Comparison of ENCODE assay signal across 8 cellular contexts in the genomic region with DNA sequence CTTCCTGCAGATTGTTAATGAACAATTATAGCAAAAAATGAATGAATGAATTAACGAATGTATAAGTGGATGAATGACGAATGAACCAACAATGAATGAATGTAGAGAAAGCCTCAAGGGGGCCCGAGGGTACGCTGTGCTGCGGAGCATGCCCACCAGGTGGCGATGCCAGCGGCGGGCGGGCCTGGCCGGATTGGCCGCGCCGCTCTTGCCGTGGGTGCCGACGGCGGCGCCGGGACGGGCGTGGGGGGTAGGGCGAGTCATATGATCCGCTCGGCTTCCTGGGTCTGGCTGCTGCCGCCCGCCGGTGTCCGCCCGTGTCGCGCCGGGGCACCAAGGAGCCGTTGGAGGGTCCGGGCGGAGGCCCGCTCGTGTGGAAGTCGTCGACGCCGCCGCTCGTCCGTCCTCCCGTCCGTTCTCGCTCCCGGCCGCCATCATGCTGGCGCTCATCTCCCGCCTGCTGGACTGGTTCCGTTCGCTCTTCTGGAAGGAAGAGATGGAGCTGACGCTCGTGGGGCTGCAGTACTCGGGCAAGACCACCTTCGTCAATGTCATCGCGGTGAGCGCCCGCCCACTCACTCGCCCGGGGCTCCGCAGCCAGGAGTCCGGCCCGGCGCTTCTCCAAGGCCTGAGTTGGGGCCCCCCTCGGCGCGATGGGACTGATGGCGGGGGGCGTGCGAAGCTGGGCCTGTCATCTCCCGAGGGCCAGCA. TPM values are rescaled to one million over a fixed set of nuclear protein-coding genes. Genes with fewer than 3 reads are reported as not detected.
DNase-seq lines count a peak whose midpoint lies in the region; ATAC-seq and TF ChIP-seq lines count a peak whose summit lies in the region.

A gene (plus strand): TSS at position 263 of the 711 bp plus-strand sequence. CDS start 174 bp downstream, at position 437.

- peak within 1 kb of the TSS; percentile 100 for H3K4me3 ChIP-seq in colonic mucosa

- in situ Hi-C loops in GM18951 (cut with MboI; ENCODE audit: low sequenced_read_pairs, unreplicated experiment): no loop called here

- ATAC-seq in HG03175 (IDR thresholded peaks at IDR 0.05; ENCODE audit: unreplicated experiment): peak; percentile 94
- peak; percentile 99 for ATAC-seq in left colon

- intact Hi-C loops in colonic mucosa (cut with DNase I): loop anchor here (5.0 kb wide), 1 partner anchor 65 kb away; a partner anchor contains a TSS
- intact Hi-C loops in left colon (cut with DNase I, micrococcal nuclease): no loop called here

- no peaks in the 10 kb centered on the region for H3K27me3 ChIP-seq in colonic mucosa

- peak within 1 kb of the TSS; percentile 90 for H3K27ac ChIP-seq in colonic mucosa

- peak; percentile 90 for TF ChIP-seq POLR2A in GM18951 (IDR thresholded peaks at IDR 0.05; ENCODE audit: extremely low read depth, insufficient read depth, insufficient read length)

- no peaks in the 10 kb centered on the region for H3K9me3 ChIP-seq in colonic mucosa

- peak; percentile 90 for DNase-seq in Ammon's horn (ENCODE audit: low spot score)
- peak; percentile 56 to 78 for DNase-seq in NCI-H524 (lab: John Stamatoyannopoulos, UW)
- DNase-seq in activated CD4-positive, alpha-beta T cell treated with anti-CD3 and anti-CD28 coated beads for 48 hours: peak; percentile 96
- DNase-seq in colonic mucosa: peak; percentile 91
- DNase-seq in left colon: peak; percentile 88 to 92
- DNase-seq in stimulated activated CD4-positive, alpha-beta T cell treated with anti-CD3 and anti-CD28 coated beads, Interleukin-1b, Interleukin-23, amount 100 ng/mL, for 4 hours (ENCODE audit: low read depth in 2 of 2): peak; percentile 89 to 91

- TF ChIP-seq CTCF in colonic mucosa (IDR thresholded peaks at IDR 0.05): peak; percentile 94

- H3K9ac ChIP-seq in colonic mucosa (ENCODE audit: low read depth in 2 of 2, low read length in 2 of 2): peak within 1 kb of the TSS; percentile 93 to 98

- no peaks in the 10 kb centered on the region for H3K36me3 ChIP-seq in colonic mucosa

- H3K4me1 ChIP-seq in colonic mucosa: peaks cover 8% of the 10 kb centered on the region

RNA-seq across cellular contexts. Expression of the gene that starts here (rescaled TPM):
- 10 to 100 TPM; 40.8 to 51.4 TPM for total RNA-seq in colonic mucosa
- total RNA-seq in left colon: 10 to 100 TPM; 41.0 to 51.8 TPM

Comparison
In these comparisons a context has a peak if more than half of its experiments do, and no peak if none do; other contexts are left out.
1. Peak in every context shown above with its lines: DNase-seq, ATAC-seq, H3K4me3 ChIP-seq and H3K27ac ChIP-seq.